In genomic region chr21:45594721-45595489, GRCh38 we compare ENCODE assay signal across 2 cellular contexts.
A peak's percentile ranks its signal among the peaks of the same experiment; 100 is the strongest.
TF ChIP-seq lines count a peak whose summit lies in the region.

No MANE protein-coding gene starts in this region.

TF ChIP-seq in HEK293, 187 proteins besides CTCF, POLR2A, EP300 and RAD21 (continued from another document and continues in another):
- TF ChIP-seq AEBP2 (tag by site-specific recombination; IDR thresholded peaks at IDR 0.05; ENCODE audit: borderline replicate concordance) (no peak), ZNF544 (tag by site-specific recombination; IDR thresholded peaks at IDR 0.05) (no peak), EGR2 (tag by site-specific recombination; IDR thresholded peaks at IDR 0.05; ENCODE audit: low read depth) (peak; percentile 46; the same call in 1 of the 2 replicates), ZNF658 (tag by site-specific recombination; IDR thresholded peaks at IDR 0.05) (no peak), WT1 (tag by site-specific recombination; IDR thresholded peaks at IDR 0.05) (0 out of 2 replicates have a peak, but pooled peaks have one; percentile 14), ZNF473 (tag by site-specific recombination; IDR thresholded peaks at IDR 0.05) (no peak), KLF10 (tag by site-specific recombination; IDR thresholded peaks at IDR 0.05) (no peak), YY1 (tag by site-specific recombination; IDR thresholded peaks at IDR 0.05) (no peak), ZNF664 (tag by site-specific recombination; IDR thresholded peaks at IDR 0.05) (no peak), ZNF140 (tag by site-specific recombination; IDR thresholded peaks at IDR 0.05) (no peak), GLIS2 (tag by site-specific recombination; IDR thresholded peaks at IDR 0.05) (peak; percentile 41; the same call in 1 of the 2 replicates), ZNF138 (tag by site-specific recombination; IDR thresholded peaks at IDR 0.05; ENCODE audit: borderline replicate concordance) (no peak), ZFHX2 (tag by site-specific recombination; conservative IDR thresholded peaks at IDR 0.05) (peak; percentile 63), ZNF791 (tag by site-specific recombination; IDR thresholded peaks at IDR 0.05) (no peak), ZNF701 (tag by site-specific recombination; IDR thresholded peaks at IDR 0.05) (no peak), ZNF239 (tag by site-specific recombination; IDR thresholded peaks at IDR 0.05) (no peak), ZNF488 (tag by site-specific recombination; IDR thresholded peaks at IDR 0.05) (no peak), ZNF580 (tag by site-specific recombination; IDR thresholded peaks at IDR 0.05) (no peak), ZNF398 (tag by site-specific recombination; IDR thresholded peaks at IDR 0.05) (no peak), PRDM2 (tag by site-specific recombination; IDR thresholded peaks at IDR 0.05; ENCODE audit: borderline replicate concordance) (no peak)

TF ChIP-seq in K562, 482 proteins besides CTCF, POLR2A, EP300 and RAD21 (continued from another document):
- no peak for TF ChIP-seq CHD1 (IDR thresholded peaks at IDR 0.05; ENCODE audit: low read length)
- no peak for TF ChIP-seq ZBTB1 (CRISPR knock-in tag; IDR thresholded peaks at IDR 0.05; ENCODE audit: borderline replicate concordance, low read depth)
- peak; percentile 47; the same call in 1 of the 2 replicates for TF ChIP-seq PKNOX1 (IDR thresholded peaks at IDR 0.05)
- 0 out of 2 replicates have a peak, but pooled peaks have one; percentile 7 for TF ChIP-seq EGR1 (conservative IDR thresholded peaks at IDR 0.05)
- no peak for TF ChIP-seq CREB3L1 (IDR thresholded peaks at IDR 0.05; ENCODE audit: borderline replicate concordance, low read depth)
- TF ChIP-seq RBFOX2 (IDR thresholded peaks at IDR 0.05; ENCODE audit: low read depth, low read length) = peak; percentile 64
- TF ChIP-seq KLF1 (tag; IDR thresholded peaks at IDR 0.05) = no peak
- peak; percentile 32 for TF ChIP-seq MAX (CRISPR knock-in tag; IDR thresholded peaks at IDR 0.05)
- TF ChIP-seq BMI1 (IDR thresholded peaks at IDR 0.05; ENCODE audit: low read length) = no peak
- no peak for TF ChIP-seq E4F1 (CRISPR knock-in tag; IDR thresholded peaks at IDR 0.05; ENCODE audit: borderline replicate concordance)
